ENCODE assay signal across 13 cellular contexts in genomic region chrX:45843518-45843917, GRCh38.
A peak's percentile ranks its signal among the peaks of the same experiment; 100 is the strongest.
DNase-seq lines count a peak whose midpoint lies in the region; ATAC-seq and TF ChIP-seq lines count a peak whose summit lies in the region.
"Had no signal": no experiment of that assay in that cellular context is flagged by ENCODE, and none has a peak within 500 bp of the region (broad histone marks: within the 10 kb centered on the region; RNA-seq: fewer than 3 reads in every experiment).

No MANE protein-coding gene starts in this region.

- no peak overlapping the region for H3K4me3 ChIP-seq in Peyer's patch
- H3K4me3 ChIP-seq: lung had no signal

- no peaks in the 10 kb centered on the region for H3K27me3 ChIP-seq in Peyer's patch

- in situ Hi-C loops in ACHN (cut with HindIII; ENCODE audit: low pct_ligation_motif_present, low pct_unique_long_range_greater_than_20kb, low sequenced_read_pairs) = no loop called here

- CTCF ChIA-PET in HEK293T (lab: Yijun Ruan, JAX) = no interaction called here

- no peaks in the 10 kb centered on the region for H3K36me3 ChIP-seq in Peyer's patch

- no peak for ATAC-seq in GM21447 (IDR thresholded peaks at IDR 0.05; ENCODE audit: unreplicated experiment)
- ATAC-seq: Right ventricle myocardium inferior; stimulated activated memory B cell treated with anti-CD40 and anti-IgM and Interleukin-4, amounts not matched to agents 10 μg/mL and 1 μg/mL and 100 μg/mL, for 72 hours had no signal

- POLR2A ChIA-PET in HEK293T (lab: Yijun Ruan, JAX) = no interaction called here

- TF ChIP-seq POLR2A in erythroblast (IDR thresholded peaks at IDR 0.05; ENCODE audit: low read length) (no peak), Peyer's patch (IDR thresholded peaks at IDR 0.05) (no peak)

- TF ChIP-seq CTCF in Peyer's patch (IDR thresholded peaks at IDR 0.05) = peak in 2 of 6 experiments; percentile 21 to 27

- H3K27ac ChIP-seq in Peyer's patch = no peak overlapping the region

- DNase-seq in ACHN (peak; percentile 15), EL (peak; percentile 26), RKO (ENCODE audit: low spot score) (peak; percentile 66), erythroblast (lab: John Stamatoyannopoulos, UW) (peak; percentile 0), Peyer's patch (no peak), NCI-H774 (lab: John Stamatoyannopoulos, UW) (no peak), HEK293T (ENCODE audit: extremely low spot score) (no peak)
- DNase-seq: activated CD8-positive, alpha-beta memory T cell treated with anti-CD3 and anti-CD28 coated beads, Interleukin-2, amount 50 U/mL, for 48 hours; MV-4-11 had no signal

- H3K9me3 ChIP-seq in Peyer's patch = no peaks in the 10 kb centered on the region

- no peaks in the 10 kb centered on the region for H3K4me1 ChIP-seq in Peyer's patch

TF ChIP-seq in HEK293T, 16 proteins besides CTCF, POLR2A, EP300 and RAD21:
- TF ChIP-seq HDGF (IDR thresholded peaks at IDR 0.05; ENCODE audit: borderline replicate concordance) (no peak), CTBP1 (IDR thresholded peaks at IDR 0.05; ENCODE audit: borderline replicate concordance) (no peak), NFRKB (IDR thresholded peaks at IDR 0.05) (no peak), L3MBTL2 (conservative IDR thresholded peaks at IDR 0.05) (no peak)

Comparison
In these comparisons a context has a peak if more than half of its experiments do, and no peak if none do; other contexts are left out.
1. DNase-seq: peak in ACHN (single experiment), EL (single experiment), RKO (single experiment) and erythroblast (2 of 2); none in Peyer's patch (0 of 3), NCI-H774 (single experiment) and HEK293T (single experiment).